Comparison of ENCODE assay signal across 31 cellular contexts in the genomic region with DNA sequence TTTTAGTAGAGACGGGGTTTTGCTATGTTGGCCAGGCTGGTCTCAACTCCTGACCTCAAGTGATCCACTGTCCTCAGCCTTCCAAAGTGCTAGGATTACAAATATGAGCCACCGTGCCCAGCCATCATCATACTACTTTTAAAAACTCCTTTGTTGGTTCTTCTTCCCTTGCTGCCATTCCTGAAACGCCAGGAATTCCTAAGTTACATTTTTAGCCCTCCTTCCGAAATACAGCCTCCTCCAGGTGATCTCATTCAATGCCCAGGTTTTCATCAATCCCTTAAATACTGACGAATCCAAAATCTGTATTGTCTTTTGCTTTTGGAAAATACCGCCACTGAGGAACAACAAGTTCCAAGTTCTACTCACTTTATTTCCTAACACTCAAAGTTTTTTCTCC.
"Had no signal": no experiment of that assay in that cellular context is flagged by ENCODE, and none has a peak within 500 bp of the region (broad histone marks: within the 10 kb centered on the region; RNA-seq: fewer than 3 reads in every experiment).

No MANE protein-coding gene starts in this region.

- H3K27ac Mint-ChIP-seq: activated B cell treated with CpG ODN at 0.5 μM for 24 hours; activated CD4-positive, alpha-beta memory T cell treated with anti-CD3 and anti-CD28 coated beads for 36 hours; activated naive CD4-positive, alpha-beta T cell treated with anti-CD3 and anti-CD28 coated beads for 36 hours; activated naive CD4-positive, alpha-beta T cell treated with anti-CD3 and anti-CD28 coated beads, Interleukin-2, amount 50 U/mL, for 72 hours; activated T-helper 1 cell treated with anti-CD3 and anti-CD28 coated beads, Interleukin-12 subunit alpha, Interleukin-12 subunit beta, Interleukin-2, Interleukin-4 antibody, amounts not matched to agents 30 ng/mL and 10 ng/mL and 1 ng/mL, durations not matched to agents 14 hours and 24 hours and 36 hours had no signal

- H2AFZ ChIP-seq: PC-9 had no signal

- H3K27me3 Mint-ChIP-seq: activated B cell treated with CpG ODN at 0.5 μM for 24 hours; activated CD4-positive, alpha-beta memory T cell treated with anti-CD3 and anti-CD28 coated beads for 36 hours had no signal

- H3K4me2 ChIP-seq: PC-9 had no signal

- H3K4me1 Mint-ChIP-seq: activated B cell treated with CpG ODN at 0.5 μM for 24 hours had no signal

- H3K27ac ChIP-seq: adrenal gland, body of pancreas, breast epithelium, PC-9, RWPE1 had no signal

- DNase-seq: activated B cell treated with CpG ODN at 0.5 μM for 24 hours; activated CD4-positive, alpha-beta memory T cell treated with anti-CD3 and anti-CD28 coated beads for 36 hours; activated CD4-positive, alpha-beta T cell treated with anti-CD3 and anti-CD28 coated beads for 4 hours; activated CD4-positive, alpha-beta T cell treated with anti-CD3 and anti-CD28 coated beads, Interleukin-2, amount 50 U/mL, for 1 hour; activated CD4-positive, CD25-positive, alpha-beta regulatory T cell treated with anti-CD3 and anti-CD28 coated beads, Interleukin-2, amount 50 U/mL, for 72 hours; activated CD8-positive, alpha-beta memory T cell treated with anti-CD3 and anti-CD28 coated beads, Interleukin-2, amount 50 U/mL, for 4 hours; activated gamma-delta T cell treated with Interleukin-2 at 50 U/mL for 16 hours; activated naive CD4-positive, alpha-beta T cell treated with anti-CD3 and anti-CD28 coated beads for 36 hours; activated T-cell treated with anti-CD3 and anti-CD28 coated beads for 4 hours; activated T-cell treated with anti-CD3 and anti-CD28 coated beads, Interleukin-2, amount 50 U/mL, for 4 hours; adrenal gland; body of pancreas; cerebellar nuclear complex; MM.1S; MV-4-11; NCI-H1092; NCI-H1436 treated with DMSO at 0.1 percent for 48 hours; NCI-H1694 treated with DMSO at 0.1 percent for 48 hours; NCI-H2029; NCI-H510A; NCI-H526; NCI-H748 treated with DMSO at 0.1 percent for 48 hours; NK-92 treated with Interleukin-12 subunit alpha and Interleukin-12 subunit beta, amount 100 ng/mL, for 24 hours; PC-9; SIG-M5; T1000 had no signal

- H3K27me3 ChIP-seq: adrenal gland, body of pancreas, breast epithelium had no signal

- H3K4me1 ChIP-seq: breast epithelium had no signal

- ATAC-seq: activated naive CD4-positive, alpha-beta T cell treated with anti-CD3 and anti-CD28 coated beads, Interleukin-2, amount 50 U/mL, for 72 hours; activated T-cell treated with anti-CD3 and anti-CD28 coated beads, Interleukin-2, amount 50 U/mL, for 4 hours; body of pancreas; Right ventricle myocardium inferior had no signal

- H3K4me3 Mint-ChIP-seq: activated B cell treated with CpG ODN at 0.5 μM for 24 hours; activated CD4-positive, alpha-beta memory T cell treated with anti-CD3 and anti-CD28 coated beads for 36 hours; activated naive CD4-positive, alpha-beta T cell treated with anti-CD3 and anti-CD28 coated beads for 36 hours; activated T-cell treated with anti-CD3 and anti-CD28 coated beads, Interleukin-2, amount 50 U/mL, for 4 hours; activated T-helper 1 cell treated with anti-CD3 and anti-CD28 coated beads, Interleukin-12 subunit alpha, Interleukin-12 subunit beta, Interleukin-2, Interleukin-4 antibody, amounts not matched to agents 30 ng/mL and 10 ng/mL and 1 ng/mL, durations not matched to agents 14 hours and 24 hours and 36 hours had no signal

- H3K4me3 ChIP-seq: adrenal gland, body of pancreas, breast epithelium, PC-9 had no signal
